22 cellular contexts compared by ENCODE assay signal in genomic region chr15:77329202-77329601, GRCh38.
"Had no signal": no experiment of that assay in that cellular context is flagged by ENCODE, and none has a peak within 500 bp of the region (broad histone marks: within the 10 kb centered on the region; RNA-seq: fewer than 3 reads in every experiment).

No MANE protein-coding gene starts in this region.

- H3K27me3 ChIP-seq: cardiac muscle cell, gastrocnemius medialis, heart left ventricle, left lung had no signal

- H3K27ac ChIP-seq: cardiac muscle cell, gastrocnemius medialis, heart left ventricle, left lung, skin epidermis had no signal

- DNase-seq: activated CD4-positive, alpha-beta memory T cell treated with anti-CD3 and anti-CD28 coated beads, Interleukin-2, amount 10 ng/mL, durations not matched to agents 7 days and 5 days; activated CD4-positive, alpha-beta T cell treated with anti-CD3 and anti-CD28 coated beads for 48 hours; activated CD4-positive, CD25-positive, alpha-beta regulatory T cell; activated CD8-positive, alpha-beta memory T cell treated with anti-CD3 and anti-CD28 coated beads, Interleukin-2, amount 10 ng/mL, durations not matched to agents 7 days and 5 days; activated naive CD4-positive, alpha-beta T cell; activated naive CD8-positive, alpha-beta T cell treated with anti-CD3 and anti-CD28 coated beads for 36 hours; amygdala; effector CD8-positive, alpha-beta T cell; gastrocnemius medialis; heart left ventricle; kidney; left lung; nephron progenitor cell; occipital lobe; right cardiac atrium; stimulated activated CD4-positive, alpha-beta T cell treated with anti-CD3 and anti-CD28 coated beads, Interleukin-15, amount 100 ng/mL, for 24 hours; stimulated activated CD4-positive, alpha-beta T cell treated with anti-CD3 and anti-CD28 coated beads, Interleukin-2, amount 100 ng/mL, for 48 hours; stimulated activated naive CD8-positive, alpha-beta T cell treated with anti-CD3 and anti-CD28 coated beads, Interleukin-15, amount 100 ng/mL, for 72 hours; T-helper 9 cell; trophoblast cell had no signal

- H3K36me3 ChIP-seq: cardiac muscle cell, gastrocnemius medialis, heart left ventricle, left lung had no signal

- H3K4me3 ChIP-seq: cardiac muscle cell, gastrocnemius medialis, heart left ventricle, left lung, skin epidermis had no signal

- H3K9me3 ChIP-seq: gastrocnemius medialis, heart left ventricle, left lung had no signal
